ENCODE assay signal across 13 cellular contexts in the genomic region with DNA sequence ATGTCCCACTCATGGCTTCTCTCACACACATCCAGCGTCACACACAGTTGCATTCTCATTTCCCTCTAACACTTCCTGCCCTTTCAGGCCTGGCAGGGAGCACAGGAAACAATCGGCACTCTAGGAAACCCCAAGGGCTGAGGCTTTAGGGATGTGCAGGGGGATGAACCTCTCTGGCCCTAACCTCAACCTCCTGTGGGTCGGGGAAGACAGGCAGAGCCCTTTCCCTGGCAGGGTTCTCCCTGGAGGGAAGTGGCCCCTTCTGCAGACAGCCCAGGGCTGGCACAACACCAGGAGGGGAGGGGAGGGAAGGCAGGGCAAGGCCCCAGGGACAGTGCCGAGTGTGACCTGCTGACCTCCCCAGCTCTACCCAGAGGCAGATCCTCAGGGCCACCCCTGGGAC. TPM values are rescaled to one million over a fixed set of nuclear protein-coding genes. Genes with fewer than 3 reads are reported as not detected.
DNase-seq lines count a peak whose midpoint lies in the region; ATAC-seq, FAIRE-seq and TF ChIP-seq lines count a peak whose summit lies in the region.
"Had no signal": no experiment of that assay in that cellular context is flagged by ENCODE, and none has a peak within 500 bp of the region (broad histone marks: within the 10 kb centered on the region; RNA-seq: fewer than 3 reads in every experiment).

No MANE protein-coding gene starts in this region.

- peaks cover 16% of the 10 kb centered on the region for H3K79me1 ChIP-seq in H1 (ENCODE audit: low read depth, low read length)

- H2BK15ac ChIP-seq in H1 (ENCODE audit: low read length), result peak overlapping the region; percentile 46; the same call in 1 of the 2 replicates

- H3K9ac ChIP-seq in H1 (replicated peaks in 1 of 4; ENCODE audit: extremely low read depth in 1 of 4, low read depth in 3 of 4, low read length in 3 of 4) (no peak overlapping the region), neural progenitor cell (no peak overlapping the region)

- H3K23ac ChIP-seq in H1 (ENCODE audit: insufficient read length), result no peak overlapping the region

- H3K79me2 ChIP-seq in H1 (ENCODE audit: control insufficient read depth in 1 of 2, insufficient read depth in 2 of 2, low read length in 2 of 2) (peaks cover 0 to 38% of the 10 kb centered on the region in 2 experiments; a peak in 2 of 4 replicates), neural progenitor cell (ENCODE audit: low read depth) (peaks cover 50% of the 10 kb centered on the region)

- peak overlapping the region; percentile 13 to 39; a peak in 3 of 4 replicates for H3K4me2 ChIP-seq in H1 (ENCODE audit: insufficient read depth in 1 of 2, low read depth in 2 of 2, low read length in 2 of 2)
- H3K4me2 ChIP-seq in neural progenitor cell, result peak overlapping the region; percentile 45

- no peak for ATAC-seq in GM21737 (IDR thresholded peaks at IDR 0.05; ENCODE audit: unreplicated experiment)
- ATAC-seq in HG03342 (IDR thresholded peaks at IDR 0.05; ENCODE audit: unreplicated experiment), result no peak

- no peak overlapping the region for H3K56ac ChIP-seq in H1 (replicated peaks; ENCODE audit: insufficient read length, low read depth, low read length)

- H3K4me3 Mint-ChIP-seq in neural progenitor cell, result peak overlapping the region; percentile 46
- H3K4me3 Mint-ChIP-seq in immature natural killer cell, result peak overlapping the region in 1 of 5 donors; percentile 12
- H3K4me3 Mint-ChIP-seq: activated naive CD8-positive, alpha-beta T cell treated with anti-CD3 and anti-CD28 coated beads for 36 hours had no signal

- H3K4me3 ChIP-seq in H1 (ENCODE audit: extremely low read depth in 1 of 4, insufficient read depth in 2 of 4, low read depth in 3 of 4, low read length in 4 of 4) (no peak overlapping the region), neural progenitor cell (no peak overlapping the region)

- no peak overlapping the region for H3K4ac ChIP-seq in H1 (replicated peaks; ENCODE audit: insufficient read length, low read depth, low read length)

- no peak overlapping the region for H2AK5ac ChIP-seq in H1 (ENCODE audit: low read depth, low read length)

- H4K20me1 ChIP-seq in H1 (replicated peaks in 1 of 2; ENCODE audit: control insufficient read depth in 1 of 2, insufficient read depth in 2 of 2, low read length in 2 of 2) (peaks cover 15 to 29% of the 10 kb centered on the region in 2 experiments), neural progenitor cell (ENCODE audit: low read depth) (peaks cover 62% of the 10 kb centered on the region)

- in situ Hi-C loops in KBM-7 (cut with MboI; ENCODE audit: low pct_unique_long_range_greater_than_20kb, low sequenced_read_pairs), result no loop called here

- peaks cover 0 to 11% (median 4%) of the 10 kb centered on the region in 4 experiments; a peak in 4 of 7 replicates for H3K27me3 ChIP-seq in H1 (replicated peaks in 1 of 4; ENCODE audit: control insufficient read depth in 3 of 4, extremely low read depth in 1 of 4, insufficient read depth in 3 of 4, low read length in 3 of 4)
- peaks cover 17% of the 10 kb centered on the region for H3K27me3 ChIP-seq in neural progenitor cell

- H3K9me3 ChIP-seq in H1 (ENCODE audit: insufficient read depth in 2 of 2, low read depth in 1 of 2, low read length in 1 of 2) (no peaks in the 10 kb centered on the region), neural progenitor cell (ENCODE audit: low read depth) (no peaks in the 10 kb centered on the region)

- no peak overlapping the region for H4K8ac ChIP-seq in H1 (ENCODE audit: extremely low read depth, insufficient read depth, low read length)

- H3K36me3 ChIP-seq in H1 (ENCODE audit: control insufficient read depth in 2 of 4, insufficient read depth in 4 of 4, low read length in 3 of 4) (no peaks in the 10 kb centered on the region), neural progenitor cell (no peaks in the 10 kb centered on the region)

- TF ChIP-seq POLR2A in H1 (IDR thresholded peaks at IDR 0.05; ENCODE audit: control extremely low read depth in 1 of 2, low read depth in 2 of 2, low read length in 2 of 2), result no peak

- FAIRE-seq in H1 (lab: Jason Lieb, UNC), result no peak
- FAIRE-seq: G401.6, small intestine had no signal

- peaks cover 57% of the 10 kb centered on the region for H3K4me1 Mint-ChIP-seq in neural progenitor cell
- H3K4me1 Mint-ChIP-seq in immature natural killer cell, result peaks cover 10 to 13% of the 10 kb centered on the region in 2 donors

- no peak for TF ChIP-seq EP300 in H1 (IDR thresholded peaks at IDR 0.05; ENCODE audit: borderline replicate concordance in 1 of 2, low read depth in 2 of 2, low read length in 2 of 2)

- H3F3A ChIP-seq in neural progenitor cell (ENCODE audit: low read depth), result peaks cover 34% of the 10 kb centered on the region

- H3K36me3 Mint-ChIP-seq in neural progenitor cell (peaks cover 4% of the 10 kb centered on the region), immature natural killer cell (no peaks in the 10 kb centered on the region)

- H2BK120ac ChIP-seq in H1 (replicated peaks; ENCODE audit: low read depth, low read length), result no peak overlapping the region

- no peak overlapping the region for H3K27ac ChIP-seq in H1 (ENCODE audit: low read depth, low read length)
- H3K27ac ChIP-seq in neural progenitor cell, result no peak overlapping the region
- H3K27ac ChIP-seq: WERI-Rb-1 had no signal

- peak overlapping the region; percentile 30; the same call in 1 of the 2 replicates for H2BK12ac ChIP-seq in H1 (ENCODE audit: low read depth, low read length)

- POLR2A ChIA-PET in H1 (lab: Charles Lee; ENCODE audit: partially characterized antibody), result interaction anchor here (37.6 kb wide), 1 partner anchor 17 kb away, joined by 1319 read pairs; a partner anchor contains a TSS
- POLR2A ChIA-PET in GM10248 (lab: Yijun Ruan, JAX), result no interaction called here

- 37% methylated on average over 4 of the region's 4 CpGs; no CpG with 5 or more reads in 1 of the 2 experiments for WGBS in H1 (ENCODE audit: extremely low coverage in 1 of 2, insufficient coverage in 1 of 2, insufficient read length in 1 of 2, insufficient replicate concordance in 2 of 2, low coverage in 1 of 2, low lambda C conversion rate in 2 of 2, missing lambda C conversion rate in 1 of 2), 2 experiments

- no peak overlapping the region for H4K91ac ChIP-seq in H1 (replicated peaks; ENCODE audit: insufficient read length, low read length)

- no peaks in the 10 kb centered on the region for H3K9me3 Mint-ChIP-seq in neural progenitor cell
- no peaks in the 10 kb centered on the region for H3K9me3 Mint-ChIP-seq in immature natural killer cell
- H3K9me3 Mint-ChIP-seq: activated naive CD8-positive, alpha-beta T cell treated with anti-CD3 and anti-CD28 coated beads for 36 hours had no signal

- no peak overlapping the region for H4K5ac ChIP-seq in H1 (ENCODE audit: insufficient read length, low read depth, low read length)

- CTCF ChIA-PET in H1 (lab: Charles Lee; ENCODE audit: partially characterized antibody), result interaction anchor here (1.2 to 2.4 kb wide), 2 partner anchors 22 to 42 kb away, joined by 3 to 8 read pairs; a partner anchor contains a TSS
- CTCF ChIA-PET in GM10248 (lab: Yijun Ruan, JAX), result interaction anchor here (1.4 kb wide), 1 partner anchor 28 kb away, joined by 3 read pairs; no protein-coding TSS in a partner anchor

- no peak overlapping the region for H3K14ac ChIP-seq in H1 (ENCODE audit: insufficient read length)

- H3K18ac ChIP-seq in H1 (ENCODE audit: extremely low read depth, low read length), result no peak overlapping the region

- H2BK5ac ChIP-seq in H1 (ENCODE audit: low read depth, low read length), result peak overlapping the region; percentile 69; the same call in 1 of the 2 replicates

- TF ChIP-seq CTCF in H1 (IDR thresholded peaks at IDR 0.05; ENCODE audit: control extremely low read depth in 1 of 3, insufficient read depth in 1 of 3, low read depth in 1 of 3, low read length in 3 of 3), result no peak
- no peak for TF ChIP-seq CTCF in neural progenitor cell (IDR thresholded peaks at IDR 0.05)
- no peak for TF ChIP-seq CTCF in GM10248 (IDR thresholded peaks at IDR 0.05; ENCODE audit: control extremely low read depth, extremely low read depth, low read depth, missing control alignments)

- H2AFZ ChIP-seq in H1 (ENCODE audit: low read length), result no peak overlapping the region
- H2AFZ ChIP-seq in neural progenitor cell (replicated peaks), result no peak overlapping the region

- H3K4me1 ChIP-seq in H1 (replicated peaks in 1 of 4; ENCODE audit: control insufficient read depth in 3 of 4, insufficient read depth in 4 of 4, low read length in 3 of 4), result peaks cover 22 to 66% (median 57%) of the 10 kb centered on the region in 4 experiments
- peaks cover 70% of the 10 kb centered on the region for H3K4me1 ChIP-seq in neural progenitor cell

- TF ChIP-seq RAD21 in H1 (IDR thresholded peaks at IDR 0.05 in 1 of 2, conservative IDR thresholded peaks at IDR 0.05 in 1 of 2; ENCODE audit: low read depth in 2 of 2, low read length in 2 of 2), result no peak

- H3K27ac Mint-ChIP-seq in neural progenitor cell (peak overlapping the region; percentile 3), immature natural killer cell (peak overlapping the region in 3 of 6 donors; percentile 1 to 50 (median 38))
- H3K27ac Mint-ChIP-seq: activated naive CD8-positive, alpha-beta T cell treated with anti-CD3 and anti-CD28 coated beads for 36 hours had no signal

- DNase-seq in CD1c-positive myeloid dendritic cell (ENCODE audit: extremely low spot score) (peak; percentile 85), KBM-7 (peak; percentile 77), H1 (ENCODE audit: low read depth in 1 of 2, low spot score in 2 of 2) (no peak), neural progenitor cell (ENCODE audit: low spot score) (peak; percentile 30), immature natural killer cell (no peak), GM10248 (ENCODE audit: extremely low spot score) (no peak)
- DNase-seq: activated naive CD8-positive, alpha-beta T cell treated with anti-CD3 and anti-CD28 coated beads for 36 hours; small intestine; WERI-Rb-1 had no signal

- H3K27me3 Mint-ChIP-seq in neural progenitor cell (ENCODE audit: insufficient read depth, low read depth) (peaks cover 21% of the 10 kb centered on the region), immature natural killer cell (ENCODE audit: low read depth in 3 of 3) (peaks cover 3 to 13% (median 11%) of the 10 kb centered on the region in 3 donors)

- no peak overlapping the region for H2BK20ac ChIP-seq in H1 (ENCODE audit: low read length)

- H3K23me2 ChIP-seq in H1 (ENCODE audit: low read depth, low read length), result peaks cover 9% of the 10 kb centered on the region

RNA-seq across cellular contexts. Expression of a gene that starts 2.7 kb away (rescaled TPM):
- 27.0 and 28.7 TPM in 2 replicates for total RNA-seq in H1 (2021; fragmentation: NEBNext Ultra II Directional; extraction: Animal tissue kit (Norgen Biotek cat#: 25700))
- 20.1 and 31.0 TPM in 2 replicates for polyA plus RNA-seq in H1 (2011; rRNA removed)
- polyA plus RNA-seq in H1 (2011; cell fraction: cytosol; rRNA removed), result 21.2 TPM
- polyA plus RNA-seq in H1 (2011; cell fraction: nucleus; rRNA removed), result 34.8 TPM
- polyA plus RNA-seq in H1 (2012, experiment 1 of 2), result 23.4 to 29.3 TPM (median 26.1 TPM) in 4 replicates
- polyA plus RNA-seq in H1 (2012, experiment 2 of 2), result 22.5 TPM
- 17.6 TPM for polyA plus RNA-seq in H1 (2013, experiment 1 of 2)
- 16.7 TPM for polyA plus RNA-seq in H1 (2013, experiment 2 of 2)
- 8.8 and 12.4 TPM in 2 replicates for polyA minus RNA-seq in H1 (2011; rRNA and poly(A)+ RNA removed)
- polyA minus RNA-seq in H1 (2011; cell fraction: cytosol; rRNA and poly(A)+ RNA removed), result 9.2 TPM
- 9.6 TPM for polyA minus RNA-seq in H1 (2011; cell fraction: nucleus; rRNA and poly(A)+ RNA removed)
- 9.7 and 23.5 TPM in 2 replicates for total RNA-seq in neural progenitor cell (ENCODE audit: low replicate concordance)
- polyA plus RNA-seq in immature natural killer cell, result not detected

RNA-seq across cellular contexts. Expression of a gene that starts 18.5 kb away (rescaled TPM):
- total RNA-seq in H1 (2021; fragmentation: NEBNext Ultra II Directional; extraction: Animal tissue kit (Norgen Biotek cat#: 25700)), result 5.0 and 6.8 TPM in 2 replicates
- 3.2 and 4.4 TPM in 2 replicates for polyA plus RNA-seq in H1 (2011; rRNA removed)
- 4.1 TPM for polyA plus RNA-seq in H1 (2011; cell fraction: cytosol; rRNA removed)
- 5.5 TPM for polyA plus RNA-seq in H1 (2011; cell fraction: nucleus; rRNA removed)
- polyA plus RNA-seq in H1 (2012, experiment 1 of 2), result 4.6 to 5.8 TPM (median 5.4 TPM) in 4 replicates
- 8.5 TPM for polyA plus RNA-seq in H1 (2012, experiment 2 of 2)
- polyA plus RNA-seq in H1 (2013, experiment 1 of 2), result 4.2 TPM
- polyA plus RNA-seq in H1 (2013, experiment 2 of 2), result 4.4 TPM
- 0.32 and 2.4 TPM in 2 replicates for polyA minus RNA-seq in H1 (2011; rRNA and poly(A)+ RNA removed)
- polyA minus RNA-seq in H1 (2011; cell fraction: cytosol; rRNA and poly(A)+ RNA removed), result 1.9 TPM
- 4.6 TPM for polyA minus RNA-seq in H1 (2011; cell fraction: nucleus; rRNA and poly(A)+ RNA removed)
- 0.46 TPM in 1 of 2 replicates, not detected in the other for total RNA-seq in neural progenitor cell (ENCODE audit: low replicate concordance)
- polyA plus RNA-seq in immature natural killer cell, result not detected
- total RNA-seq: activated naive CD8-positive, alpha-beta T cell treated with anti-CD3 and anti-CD28 coated beads for 36 hours; subcutaneous adipose tissue had no signal
- polyA plus RNA-seq: small intestine had no signal

RNA-seq across cellular contexts. Expression of a gene that starts 26.0 kb away (rescaled TPM):
- total RNA-seq in H1 (2021; fragmentation: NEBNext Ultra II Directional; extraction: Animal tissue kit (Norgen Biotek cat#: 25700)), result 1,893 and 1,923 TPM in 2 replicates
- 2,801 and 2,948 TPM in 2 replicates for polyA plus RNA-seq in H1 (2011; rRNA removed)
- 3,231 TPM for polyA plus RNA-seq in H1 (2011; cell fraction: cytosol; rRNA removed)
- polyA plus RNA-seq in H1 (2011; cell fraction: nucleus; rRNA removed), result 2,819 TPM
- polyA plus RNA-seq in H1 (2012, experiment 1 of 2), result 2,565 to 3,012 TPM (median 2,684 TPM) in 4 replicates
- 2,057 TPM for polyA plus RNA-seq in H1 (2012, experiment 2 of 2)
- polyA plus RNA-seq in H1 (2013, experiment 1 of 2), result 2,379 TPM
- 2,280 TPM for polyA plus RNA-seq in H1 (2013, experiment 2 of 2)
- polyA minus RNA-seq in H1 (2011; rRNA and poly(A)+ RNA removed), result 958 and 1,373 TPM in 2 replicates
- 907 TPM for polyA minus RNA-seq in H1 (2011; cell fraction: cytosol; rRNA and poly(A)+ RNA removed)
- 793 TPM for polyA minus RNA-seq in H1 (2011; cell fraction: nucleus; rRNA and poly(A)+ RNA removed)
- 2,002 and 2,026 TPM in 2 replicates for total RNA-seq in neural progenitor cell (ENCODE audit: low replicate concordance)
- polyA plus RNA-seq in immature natural killer cell, result 100 to 1,000 TPM; 419 to 805 (median 477) TPM

RNA-seq across cellular contexts. Expression of a gene that starts 42.0 kb away (rescaled TPM):
- total RNA-seq in H1 (2021; fragmentation: NEBNext Ultra II Directional; extraction: Animal tissue kit (Norgen Biotek cat#: 25700)), result 16.1 and 16.4 TPM in 2 replicates
- polyA plus RNA-seq in H1 (2011; rRNA removed) (17.0 and 19.2 TPM in 2 replicates), immature natural killer cell (1 to 10 TPM; 2.2 to 5.4 (median 3.1) TPM)
- 19.6 TPM for polyA plus RNA-seq in H1 (2011; cell fraction: cytosol; rRNA removed)
- polyA plus RNA-seq in H1 (2011; cell fraction: nucleus; rRNA removed), result 21.5 TPM
- 11.7 to 17.9 TPM (median 16.0 TPM) in 4 replicates for polyA plus RNA-seq in H1 (2012, experiment 1 of 2)
- 22.8 TPM for polyA plus RNA-seq in H1 (2012, experiment 2 of 2)
- polyA plus RNA-seq in H1 (2013, experiment 1 of 2), result 8.4 TPM
- 8.7 TPM for polyA plus RNA-seq in H1 (2013, experiment 2 of 2)
- polyA minus RNA-seq in H1 (2011; rRNA and poly(A)+ RNA removed), result 17.3 and 24.8 TPM in 2 replicates
- 15.8 TPM for polyA minus RNA-seq in H1 (2011; cell fraction: cytosol; rRNA and poly(A)+ RNA removed)
- 8.3 TPM for polyA minus RNA-seq in H1 (2011; cell fraction: nucleus; rRNA and poly(A)+ RNA removed)
- total RNA-seq in neural progenitor cell (ENCODE audit: low replicate concordance), result 9.3 and 23.9 TPM in 2 replicates

Comparison
In these comparisons a context has a peak if more than half of its experiments do, and no peak if none do; other contexts are left out.
1. DNase-seq: peak in CD1c-positive myeloid dendritic cell (single experiment), KBM-7 (single experiment) and neural progenitor cell (single experiment); none in H1 (0 of 2), immature natural killer cell (0 of 3) and GM10248 (single experiment).